14 cellular contexts compared by ENCODE assay signal in genomic region chr18:74459877-74460276, GRCh38. TPM values are rescaled to one million over a fixed set of nuclear protein-coding genes. Genes with fewer than 3 reads are reported as not detected.
DNase-seq lines count a peak whose midpoint lies in the region; ATAC-seq and TF ChIP-seq lines count a peak whose summit lies in the region.
"Had no signal": no experiment of that assay in that cellular context is flagged by ENCODE, and none has a peak within 500 bp of the region (broad histone marks: within the 10 kb centered on the region; RNA-seq: fewer than 3 reads in every experiment).

No MANE protein-coding gene starts in this region.

- 49 to 59% methylated on average over 7 of the region's 7 CpGs for WGBS in GM23248 (ENCODE audit: low coverage in 1 of 2, low lambda C conversion rate in 2 of 2, missing lambda C conversion rate in 2 of 2), 2 experiments

- no peak overlapping the region for H3K27ac Mint-ChIP-seq in glutamatergic neuron (ENCODE audit: unreplicated experiment)
- H3K27ac Mint-ChIP-seq: activated naive CD8-positive, alpha-beta T cell treated with anti-CD3 and anti-CD28 coated beads, Interleukin-2, amount 10 ng/mL, durations not matched to agents 7 days and 5 days; T-helper 1 cell treated with Interleukin-12 subunit alpha and Interleukin-12 subunit beta and Interleukin-4 antibody, amounts not matched to agents 30 μg/mL and 1 μg/mL, for 36 hours had no signal

- peaks cover 9% of the 10 kb centered on the region for H3K27me3 Mint-ChIP-seq in glutamatergic neuron (ENCODE audit: unreplicated experiment)

- no peaks in the 10 kb centered on the region for H4K20me1 ChIP-seq in GM23248 (ENCODE audit: insufficient read depth)

- no peak overlapping the region for H3K4me3 Mint-ChIP-seq in glutamatergic neuron (ENCODE audit: unreplicated experiment)
- H3K4me3 Mint-ChIP-seq: activated naive CD8-positive, alpha-beta T cell treated with anti-CD3 and anti-CD28 coated beads, Interleukin-2, amount 10 ng/mL, durations not matched to agents 7 days and 5 days; T-helper 1 cell treated with Interleukin-12 subunit alpha and Interleukin-12 subunit beta and Interleukin-4 antibody, amounts not matched to agents 30 μg/mL and 1 μg/mL, for 36 hours had no signal

- DNase-seq in GM23248 (peak; percentile 10), glutamatergic neuron (no peak), gastrocnemius medialis (peak in 1 of 2 donors; percentile 27), NCI-H2196 (lab: John Stamatoyannopoulos, UW; ENCODE audit: unreplicated experiment) (no peak)
- DNase-seq: activated CD8-positive, alpha-beta memory T cell treated with anti-CD3 and anti-CD28 coated beads for 24 hours; activated naive CD8-positive, alpha-beta T cell treated with anti-CD3 and anti-CD28 coated beads, Interleukin-2, amount 10 ng/mL, durations not matched to agents 7 days and 5 days; EL; NCI-H526 treated with DMSO at 0.1 percent for 48 hours had no signal

- no peaks in the 10 kb centered on the region for H3K36me3 ChIP-seq in GM23248 (ENCODE audit: low read depth)
- H3K36me3 ChIP-seq in gastrocnemius medialis: no peaks in the 10 kb centered on the region
- H3K36me3 ChIP-seq: thoracic aorta had no signal

- H3K27me3 ChIP-seq in GM23248 (replicated peaks; ENCODE audit: insufficient read depth): peaks cover 68% of the 10 kb centered on the region
- H3K27me3 ChIP-seq in gastrocnemius medialis: peaks cover 9 to 29% (median 15%) of the 10 kb centered on the region in 3 donors

- H3K4me1 ChIP-seq in GM23248 (ENCODE audit: insufficient read depth): no peaks in the 10 kb centered on the region
- H3K4me1 ChIP-seq in gastrocnemius medialis: peaks cover 0 to 8% of the 10 kb centered on the region in 2 donors

- no peaks in the 10 kb centered on the region for H3K9me2 ChIP-seq in GM23248 (ENCODE audit: insufficient read depth)

- no peak overlapping the region for H2AFZ ChIP-seq in GM23248

- TF ChIP-seq CTCF in VCaP (conservative IDR thresholded peaks at IDR 0.05) (peak; percentile 41; the same call in 1 of the 2 replicates), glutamatergic neuron (IDR thresholded peaks at IDR 0.05; ENCODE audit: partially characterized antibody, unreplicated experiment) (peak; percentile 62), gastrocnemius medialis (IDR thresholded peaks at IDR 0.05 in 4 of 5, conservative IDR thresholded peaks at IDR 0.05 in 1 of 5) (peak in 2 of 5 experiments; percentile 19 to 30)

- H3K4me3 ChIP-seq in GM23248 (no peak overlapping the region), gastrocnemius medialis (no peak overlapping the region)
- H3K4me3 ChIP-seq: thoracic aorta had no signal

- H3K4me1 Mint-ChIP-seq in glutamatergic neuron (ENCODE audit: low read depth, unreplicated experiment): peaks cover 1% of the 10 kb centered on the region

- H3K9me3 ChIP-seq in GM23248 (ENCODE audit: low read depth): no peaks in the 10 kb centered on the region
- no peaks in the 10 kb centered on the region for H3K9me3 ChIP-seq in gastrocnemius medialis
- H3K9me3 ChIP-seq: thoracic aorta had no signal

- ATAC-seq in gastrocnemius medialis: peak; percentile 33 to 66
- ATAC-seq in HG02852 (IDR thresholded peaks at IDR 0.05; ENCODE audit: unreplicated experiment): no peak
- ATAC-seq in HG02588 (IDR thresholded peaks at IDR 0.05; ENCODE audit: unreplicated experiment): no peak

- intact Hi-C loops in gastrocnemius medialis (cut with DNase I; ENCODE audit: low total_unique reads): no loop called here

- H3K27ac ChIP-seq in GM23248 (no peak overlapping the region), VCaP (no peak overlapping the region), gastrocnemius medialis (peak overlapping the region in 2 of 4 donors; percentile 6 to 41)
- H3K27ac ChIP-seq: thoracic aorta had no signal

- peaks cover 5% of the 10 kb centered on the region for H3K36me3 Mint-ChIP-seq in glutamatergic neuron (ENCODE audit: unreplicated experiment)

- no peak overlapping the region for H3K9ac ChIP-seq in GM23248

- no peaks in the 10 kb centered on the region for H3F3A ChIP-seq in GM23248 (ENCODE audit: insufficient read depth)

- H3K9me3 Mint-ChIP-seq in glutamatergic neuron (ENCODE audit: unreplicated experiment): no peaks in the 10 kb centered on the region
- H3K9me3 Mint-ChIP-seq: activated naive CD8-positive, alpha-beta T cell treated with anti-CD3 and anti-CD28 coated beads, Interleukin-2, amount 10 ng/mL, durations not matched to agents 7 days and 5 days; T-helper 1 cell treated with Interleukin-12 subunit alpha and Interleukin-12 subunit beta and Interleukin-4 antibody, amounts not matched to agents 30 μg/mL and 1 μg/mL, for 36 hours had no signal

- no peak for TF ChIP-seq POLR2A in gastrocnemius medialis (IDR thresholded peaks at IDR 0.05)

- H3K4me2 ChIP-seq in GM23248 (ENCODE audit: unreplicated experiment): no peak overlapping the region

- in situ Hi-C loops in GM23248 (cut with MboI): no loop called here
- in situ Hi-C loops in gastrocnemius medialis (cut with MboI; ENCODE audit: low sequenced_read_pairs in 4 of 4): no loop called here

- H3K79me2 ChIP-seq in GM23248 (ENCODE audit: insufficient read depth): no peaks in the 10 kb centered on the region

RNA-seq across cellular contexts. Expression of gene DIPK1C, which starts 2.8 kb away (rescaled TPM):
- total RNA-seq in GM23248 (2014; rRNA removed; shearing (Covaris generic)): not detected in 2 replicates
- not detected in 2 replicates for polyA plus RNA-seq in GM23248 (2016; fragmentation: Nextera tagmentation; extraction: Ambion mirVana)
- not detected for total RNA-seq in glutamatergic neuron (ENCODE audit: unreplicated experiment)
- total RNA-seq in gastrocnemius medialis: 1 to 10 TPM in 1 of 4 donors, under 1 TPM in 1, not detected in 2; 0.07 to 2.0 TPM
- total RNA-seq: activated naive CD8-positive, alpha-beta T cell treated with anti-CD3 and anti-CD28 coated beads, Interleukin-2, amount 10 ng/mL, durations not matched to agents 7 days and 5 days; M059J; thoracic aorta had no signal

RNA-seq across cellular contexts. Expression of gene CNDP2, which starts 36.3 kb away (rescaled TPM):
- 40.5 and 46.4 TPM in 2 replicates for total RNA-seq in GM23248 (2014; rRNA removed; shearing (Covaris generic))
- polyA plus RNA-seq in GM23248 (2016; fragmentation: Nextera tagmentation; extraction: Ambion mirVana): 72.2 and 72.7 TPM in 2 replicates
- 123 TPM for total RNA-seq in glutamatergic neuron (ENCODE audit: unreplicated experiment)
- 10 to 100 TPM; 29.5 to 82.8 (median 31.6) TPM for total RNA-seq in gastrocnemius medialis

Comparison
In these comparisons a context has a peak if more than half of its experiments do, and no peak if none do; other contexts are left out.
1. ATAC-seq: peak in gastrocnemius medialis (2 of 2); none in HG02852 (single experiment) and HG02588 (single experiment).